In genomic region chr10:76550806-76551205, GRCh38 we compare ENCODE assay signal across 18 cellular contexts.
DNase-seq lines count a peak whose midpoint lies in the region; ATAC-seq and TF ChIP-seq lines count a peak whose summit lies in the region.
"Had no signal": no experiment of that assay in that cellular context is flagged by ENCODE, and none has a peak within 500 bp of the region (broad histone marks: within the 10 kb centered on the region; RNA-seq: fewer than 3 reads in every experiment).

No MANE protein-coding gene starts in this region.

- no peaks in the 10 kb centered on the region for H3K36me3 ChIP-seq in transverse colon
- H3K36me3 ChIP-seq: BLaER1 treated with 17β-estradiol and CSF1 and Interleukin-3, amounts not matched to agents 10 nM and 100 nM; colonic mucosa; right atrium auricular region; thyroid gland had no signal

- no peak for TF ChIP-seq EP300 in transverse colon (IDR thresholded peaks at IDR 0.05; ENCODE audit: low read depth)

- in situ Hi-C loops in astrocyte of the spinal cord (cut with HindIII; ENCODE audit: low sequenced_read_pairs) = no loop called here
- in situ Hi-C loops in transverse colon (cut with MboI; ENCODE audit: low pct_ligation_motif_present in 1 of 4, low pct_unique_long_range_greater_than_20kb in 1 of 4, low sequenced_read_pairs in 3 of 4) = loop anchor here in 2 of 4 donors (25.0 kb wide), 2 partner anchors 436 to 1164 kb away; no protein-coding TSS in a partner anchor

- no peak for ATAC-seq in GM19035 (IDR thresholded peaks at IDR 0.05; ENCODE audit: unreplicated experiment)
- ATAC-seq in GM21515 (IDR thresholded peaks at IDR 0.05; ENCODE audit: unreplicated experiment) = no peak

- WGBS in transverse colon (ENCODE audit: low coverage in 1 of 2), 2 donors = 0 to 29% methylated on average over 1 of the region's 1 CpG

- peak overlapping the region in 3 of 4 donors; percentile 20 to 73 (median 45) for H3K27ac ChIP-seq in transverse colon
- H3K27ac ChIP-seq: BLaER1 treated with 17β-estradiol and CSF1 and Interleukin-3, amounts not matched to agents 10 nM and 100 nM; colonic mucosa; KMS-11; thyroid gland had no signal

- H3K4me3 ChIP-seq in astrocyte of the spinal cord (ENCODE audit: low read depth, low read length) (no peak overlapping the region), transverse colon (no peak overlapping the region)
- H3K4me3 ChIP-seq: BLaER1 treated with 17β-estradiol and CSF1 and Interleukin-3, amounts not matched to agents 10 nM and 100 nM; colonic mucosa; right atrium auricular region; thyroid gland had no signal

- intact Hi-C loops in transverse colon (cut with DNase I; ENCODE audit: low total_unique reads) = loop anchor here (10.0 kb wide), 1 partner anchor 424 kb away; no protein-coding TSS in a partner anchor

- TF ChIP-seq CTCF in astrocyte of the spinal cord (IDR thresholded peaks at IDR 0.05; ENCODE audit: low read depth, low read length) (no peak), transverse colon (IDR thresholded peaks at IDR 0.05) (no peak)

- H3K4me1 ChIP-seq in transverse colon = peaks cover 0 to 21% (median 4%) of the 10 kb centered on the region in 4 donors
- H3K4me1 ChIP-seq: BLaER1 treated with 17β-estradiol and CSF1 and Interleukin-3, amounts not matched to agents 10 nM and 100 nM; colonic mucosa had no signal

- no peak for TF ChIP-seq POLR2A in transverse colon (IDR thresholded peaks at IDR 0.05)

- H3K27me3 ChIP-seq in transverse colon = no peaks in the 10 kb centered on the region
- H3K27me3 ChIP-seq: BLaER1 treated with 17β-estradiol and CSF1 and Interleukin-3, amounts not matched to agents 10 nM and 100 nM; colonic mucosa; right atrium auricular region; thyroid gland had no signal

- H3K9me3 ChIP-seq in transverse colon = no peaks in the 10 kb centered on the region
- H3K9me3 ChIP-seq: BLaER1 treated with 17β-estradiol and CSF1 and Interleukin-3, amounts not matched to agents 10 nM and 100 nM; colonic mucosa; right atrium auricular region; thyroid gland had no signal

- DNase-seq in H4 (ENCODE audit: low spot score) = peak; percentile 75
- peak; percentile 24 for DNase-seq in astrocyte of the spinal cord (ENCODE audit: low read depth, low spot score)
- peak; percentile 85 for DNase-seq in islet precursor cell
- DNase-seq in transverse colon = peak; percentile 10
- DNase-seq in cerebellar cortex (ENCODE audit: low spot score) = no peak
- DNase-seq in NCI-H1092 treated with DMSO at 0.1 percent for 48 hours (lab: John Stamatoyannopoulos, UW) = no peak
- DNase-seq: activated CD4-positive, alpha-beta T cell treated with anti-CD3 and anti-CD28 coated beads, Interleukin-2, amount 50 U/mL, for 4 hours; colonic mucosa; DMS79; HCEC 1CT; NCI-H446; stimulated activated CD4-positive, alpha-beta T cell treated with anti-CD3 and anti-CD28 coated beads, Interleukin-4, amount 100 ng/mL, for 1 hour; thyroid gland had no signal

Comparison
In these comparisons a context has a peak if more than half of its experiments do, and no peak if none do; other contexts are left out.
1. DNase-seq: peak in H4 (single experiment), astrocyte of the spinal cord (single experiment), islet precursor cell (single experiment) and transverse colon (single experiment); none in cerebellar cortex (single experiment) and NCI-H1092 treated with DMSO at 0.1 percent for 48 hours (single experiment).